8 cellular contexts compared by ENCODE assay signal in the genomic region with DNA sequence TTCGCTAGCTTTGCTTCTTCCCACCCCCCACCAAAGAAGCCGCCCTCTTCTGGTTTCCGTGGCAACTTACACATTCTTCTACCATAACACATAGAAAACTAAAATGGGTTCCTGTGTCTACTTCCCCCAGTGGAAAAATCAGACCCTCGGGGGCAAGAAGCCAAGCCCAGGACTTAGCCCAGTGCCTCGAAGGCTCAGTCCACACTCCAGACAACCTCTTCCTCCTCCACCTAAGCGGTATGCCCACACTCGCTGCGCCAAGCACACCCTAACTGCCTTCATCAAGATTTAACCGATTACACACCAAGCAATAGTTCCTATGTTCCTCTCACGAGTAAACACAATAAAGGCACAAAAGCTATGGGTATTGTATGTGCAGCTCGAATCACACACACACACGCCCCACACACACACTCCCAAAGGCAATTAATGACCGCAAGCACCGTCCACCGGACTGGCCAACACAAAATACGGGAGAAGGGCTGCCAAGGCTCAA. TPM values are rescaled to one million over a fixed set of nuclear protein-coding genes. Genes with fewer than 3 reads are reported as not detected.
DNase-seq lines count a peak whose midpoint lies in the region; ATAC-seq, FAIRE-seq and TF ChIP-seq lines count a peak whose summit lies in the region.

No MANE protein-coding gene starts in this region.

- no peaks in the 10 kb centered on the region for H3K9me3 ChIP-seq in MG63
- H3K9me3 ChIP-seq in left lung, result no peaks in the 10 kb centered on the region

- TF ChIP-seq CTCF in coronary artery (IDR thresholded peaks at IDR 0.05), result no peak
- TF ChIP-seq CTCF in left lung (IDR thresholded peaks at IDR 0.05), result no peak

- peak overlapping the region; percentile 97 for H3K4me3 Mint-ChIP-seq in activated CD4-positive, alpha-beta T cell treated with anti-CD3 and anti-CD28 coated beads for 36 hours

- intact Hi-C loops in activated CD4-positive, alpha-beta T cell treated with anti-CD3 and anti-CD28 coated beads for 36 hours (cut with DNase I, micrococcal nuclease), result loop anchor here (5.0 kb wide), 5 partner anchors 102 to 1847 kb away; partner anchors contain the start of genes KATNA1 (in 1 of the 2) and ZBTB2 (in 1 of the 2)
- intact Hi-C loops in left lung (cut with DNase I), result no loop called here

- peak overlapping the region; percentile 86 for H3K4me3 ChIP-seq in MG63
- H3K4me3 ChIP-seq in coronary artery, result peak overlapping the region; percentile 90
- peak overlapping the region; percentile 80 to 91 for H3K4me3 ChIP-seq in left lung

- TF ChIP-seq POLR2A in H54 (IDR thresholded peaks at IDR 0.05; ENCODE audit: low read depth, low read length), result no peak

- H3K4me1 ChIP-seq in left lung, result peaks cover 11 to 34% of the 10 kb centered on the region in 2 donors

- H3K9me3 Mint-ChIP-seq in activated CD4-positive, alpha-beta T cell treated with anti-CD3 and anti-CD28 coated beads for 36 hours (ENCODE audit: low read depth), result no peaks in the 10 kb centered on the region

- ATAC-seq in GM21390 (IDR thresholded peaks at IDR 0.05; ENCODE audit: unreplicated experiment) (peak; percentile 34), left lung (peak; percentile 58)
- peak; percentile 62 for ATAC-seq in activated CD4-positive, alpha-beta T cell treated with anti-CD3 and anti-CD28 coated beads for 36 hours

- peak; percentile 42 for DNase-seq in Ammon's horn (ENCODE audit: low spot score)
- DNase-seq in MG63, result peak; percentile 47
- peak; percentile 78 for DNase-seq in activated CD4-positive, alpha-beta T cell treated with anti-CD3 and anti-CD28 coated beads for 36 hours
- no peak for DNase-seq in coronary artery (ENCODE audit: low spot score)
- peak in 1 of 2 donors; percentile 43 for DNase-seq in left lung
- DNase-seq in stimulated activated CD4-positive, alpha-beta T cell treated with anti-CD3 and anti-CD28 coated beads, Interleukin-4, amount 100 ng/mL, for 24 hours, result peak; percentile 70
- no peak for DNase-seq in H54 (ENCODE audit: insufficient read length, low spot score)

- peaks cover 44% of the 10 kb centered on the region for H3K4me1 Mint-ChIP-seq in activated CD4-positive, alpha-beta T cell treated with anti-CD3 and anti-CD28 coated beads for 36 hours

- FAIRE-seq in H54 (lab: Jason Lieb, UNC), result no peak

- H3K27me3 ChIP-seq in MG63 (no peaks in the 10 kb centered on the region), left lung (no peaks in the 10 kb centered on the region)

- CTCF ChIA-PET in activated CD4-positive, alpha-beta T cell treated with anti-CD3 and anti-CD28 coated beads for 36 hours (lab: Charles Lee), result interaction anchor here (0.6 to 5.7 kb wide), 14 partner anchors 17 to 229 kb away, joined by 3 to 58 read pairs (median 4); partner anchors contain the start of genes GINM1 and ZC3H12D

- H3K27ac Mint-ChIP-seq in activated CD4-positive, alpha-beta T cell treated with anti-CD3 and anti-CD28 coated beads for 36 hours, result peak overlapping the region; percentile 98

- peaks cover 10% of the 10 kb centered on the region for H3K36me3 Mint-ChIP-seq in activated CD4-positive, alpha-beta T cell treated with anti-CD3 and anti-CD28 coated beads for 36 hours (ENCODE audit: low read depth)

- POLR2A ChIA-PET in activated CD4-positive, alpha-beta T cell treated with anti-CD3 and anti-CD28 coated beads for 36 hours (lab: Charles Lee), result interaction anchor here (1.2 to 1.4 kb wide), 2 partner anchors 100 to 172 kb away, joined by 3 to 5 read pairs; partner anchors contain the start of gene LATS1

- peak overlapping the region; percentile 91 to 95 for H3K27ac ChIP-seq in coronary artery
- H3K27ac ChIP-seq in left lung, result peak overlapping the region; percentile 94 to 96

- H3K36me3 ChIP-seq in MG63 (peaks cover 11% of the 10 kb centered on the region), left lung (peaks cover 0 to 6% of the 10 kb centered on the region in 2 donors)

- no peaks in the 10 kb centered on the region for H3K27me3 Mint-ChIP-seq in activated CD4-positive, alpha-beta T cell treated with anti-CD3 and anti-CD28 coated beads for 36 hours

RNA-seq across cellular contexts. Expression of gene PPIL4, which starts 0.5 kb away (rescaled TPM):
- 27.0 and 42.0 TPM in 2 replicates for total RNA-seq in MG63 (2014; rRNA removed; shearing (Covaris generic); ENCODE audit: low replicate concordance)
- total RNA-seq in activated CD4-positive, alpha-beta T cell treated with anti-CD3 and anti-CD28 coated beads for 36 hours, result 10 to 100 TPM; 22.6 to 26.8 TPM
- 10 to 100 TPM; 22.4 to 25.7 TPM for total RNA-seq in left lung

RNA-seq across cellular contexts. Expression of gene GINM1, which starts 20.9 kb away (rescaled TPM):
- total RNA-seq in MG63 (2014; rRNA removed; shearing (Covaris generic); ENCODE audit: low replicate concordance), result 45.1 and 45.8 TPM in 2 replicates
- total RNA-seq in activated CD4-positive, alpha-beta T cell treated with anti-CD3 and anti-CD28 coated beads for 36 hours, result 10 to 100 TPM; 15.9 to 17.3 TPM
- 10 to 100 TPM; 43.6 to 46.4 TPM for total RNA-seq in left lung

Comparison
In these comparisons a context has a peak if more than half of its experiments do, and no peak if none do; other contexts are left out.
1. DNase-seq: peak in Ammon's horn (single experiment), MG63 (single experiment), activated CD4-positive, alpha-beta T cell treated with anti-CD3 and anti-CD28 coated beads for 36 hours (single experiment) and stimulated activated CD4-positive, alpha-beta T cell treated with anti-CD3 and anti-CD28 coated beads, Interleukin-4, amount 100 ng/mL, for 24 hours (single experiment); none in coronary artery (single experiment) and H54 (single experiment).
2. intact Hi-C loops: an anchor here in activated CD4-positive, alpha-beta T cell treated with anti-CD3 and anti-CD28 coated beads for 36 hours (5.0 kb wide); none called in left lung.
3. Peak in every context shown above with its lines, with median percentiles within 50 percentile points of each other: ATAC-seq and H3K4me3 ChIP-seq.